Comparison of ENCODE assay signal across 7 cellular contexts in genomic region chr19:40445637-40445944, GRCh38. TPM values are rescaled to one million over a fixed set of nuclear protein-coding genes. Genes with fewer than 3 reads are reported as not detected.
DNase-seq lines count a peak whose midpoint lies in the region; ATAC-seq, FAIRE-seq and TF ChIP-seq lines count a peak whose summit lies in the region.
"Had no signal": no experiment of that assay in that cellular context is flagged by ENCODE, and none has a peak within 500 bp of the region (broad histone marks: within the 10 kb centered on the region; RNA-seq: fewer than 3 reads in every experiment).

No MANE protein-coding gene starts in this region.

- H3K36me3 ChIP-seq in GM23248 (ENCODE audit: low read depth) = peaks cover 8% of the 10 kb centered on the region; the same call in 1 of the 2 replicates
- peaks cover 0 to 35% (median 0%) of the 10 kb centered on the region in 3 donors for H3K36me3 ChIP-seq in Peyer's patch

- H3K9me3 ChIP-seq in GM23248 (ENCODE audit: low read depth) = no peaks in the 10 kb centered on the region
- no peaks in the 10 kb centered on the region for H3K9me3 ChIP-seq in Peyer's patch

- no peak overlapping the region for H3K4me2 ChIP-seq in GM23248 (ENCODE audit: unreplicated experiment)

- no peak overlapping the region for H3K4me3 ChIP-seq in GM23248
- H3K4me3 ChIP-seq in Peyer's patch = no peak overlapping the region

- H3K27me3 ChIP-seq in GM23248 (replicated peaks; ENCODE audit: insufficient read depth) = no peaks in the 10 kb centered on the region
- H3K27me3 ChIP-seq in Peyer's patch = no peaks in the 10 kb centered on the region

- no peak for FAIRE-seq in GM12891 (lab: Jason Lieb, UNC)

- peak overlapping the region; percentile 30; the same call in 1 of the 2 replicates for H3K9ac ChIP-seq in GM23248

- peaks cover 55% of the 10 kb centered on the region for H3K4me1 Mint-ChIP-seq in nephron progenitor cell

- peaks cover 23% of the 10 kb centered on the region for H3F3A ChIP-seq in GM23248 (ENCODE audit: insufficient read depth)

- 79 to 83% methylated on average over 6 of the region's 6 CpGs for WGBS in GM23248 (ENCODE audit: low coverage in 1 of 2, low lambda C conversion rate in 2 of 2, missing lambda C conversion rate in 2 of 2), 2 experiments

- no peak for DNase-seq in GM23248
- no peak for DNase-seq in activated naive CD4-positive, alpha-beta T cell treated with anti-CD3 and anti-CD28 coated beads, Interleukin-2, amount 50 U/mL, for 72 hours (ENCODE audit: low spot score in 2 of 2)
- DNase-seq in nephron progenitor cell = no peak
- no peak for DNase-seq in NCI-H187 treated with DMSO at 0.1 percent for 48 hours (lab: John Stamatoyannopoulos, UW)
- DNase-seq in GM12891 (ENCODE audit: insufficient read length, low spot score) = no peak
- no peak for DNase-seq in Peyer's patch
- DNase-seq: effector CD8-positive, alpha-beta T cell had no signal

- no peaks in the 10 kb centered on the region for H4K20me1 ChIP-seq in GM23248 (ENCODE audit: insufficient read depth)

- TF ChIP-seq POLR2A in GM12891 (IDR thresholded peaks at IDR 0.05; ENCODE audit: low read depth, low read length) (no peak), Peyer's patch (IDR thresholded peaks at IDR 0.05) (no peak)

- H3K27ac Mint-ChIP-seq in activated naive CD4-positive, alpha-beta T cell treated with anti-CD3 and anti-CD28 coated beads, Interleukin-2, amount 50 U/mL, for 72 hours = peak overlapping the region; percentile 22 to 89
- H3K27ac Mint-ChIP-seq in nephron progenitor cell = peak overlapping the region; percentile 97

- no peak for ATAC-seq in activated naive CD4-positive, alpha-beta T cell treated with anti-CD3 and anti-CD28 coated beads, Interleukin-2, amount 50 U/mL, for 72 hours

- H3K9me3 Mint-ChIP-seq in activated naive CD4-positive, alpha-beta T cell treated with anti-CD3 and anti-CD28 coated beads, Interleukin-2, amount 50 U/mL, for 72 hours = no peaks in the 10 kb centered on the region
- H3K9me3 Mint-ChIP-seq in nephron progenitor cell = no peaks in the 10 kb centered on the region

- H3K27ac ChIP-seq in GM23248 (peak overlapping the region; percentile 27), Peyer's patch (no peak overlapping the region)

- H3K36me3 Mint-ChIP-seq in activated naive CD4-positive, alpha-beta T cell treated with anti-CD3 and anti-CD28 coated beads, Interleukin-2, amount 50 U/mL, for 72 hours = peaks cover 12 to 15% of the 10 kb centered on the region in 2 donors
- H3K36me3 Mint-ChIP-seq in nephron progenitor cell (ENCODE audit: low read depth) = peaks cover 19% of the 10 kb centered on the region

- H3K9me2 ChIP-seq in GM23248 (ENCODE audit: insufficient read depth) = no peaks in the 10 kb centered on the region

- in situ Hi-C loops in GM23248 (cut with MboI) = no loop called here

- TF ChIP-seq CTCF in nephron progenitor cell (IDR thresholded peaks at IDR 0.05) (no peak), Peyer's patch (IDR thresholded peaks at IDR 0.05) (no peak)

- H2AFZ ChIP-seq in GM23248 = peak overlapping the region; percentile 94; the same call in 1 of the 2 replicates

- H3K27me3 Mint-ChIP-seq in nephron progenitor cell (ENCODE audit: low read depth, poor library complexity) = peaks cover 4% of the 10 kb centered on the region

- H3K79me2 ChIP-seq in GM23248 (ENCODE audit: insufficient read depth) = peaks cover 32% of the 10 kb centered on the region

- peaks cover 18% of the 10 kb centered on the region for H3K4me1 ChIP-seq in GM23248 (ENCODE audit: insufficient read depth)
- H3K4me1 ChIP-seq in Peyer's patch = peaks cover 0 to 15% (median 0%) of the 10 kb centered on the region in 4 donors

- peak overlapping the region; percentile 75 for H3K4me3 Mint-ChIP-seq in nephron progenitor cell

TF ChIP-seq in GM12891, 5 proteins besides CTCF, POLR2A, EP300 and RAD21:
- TF ChIP-seq SPI1 (IDR thresholded peaks at IDR 0.05; ENCODE audit: low read depth, low read length) = no peak
- TF ChIP-seq TAF1 (IDR thresholded peaks at IDR 0.05; ENCODE audit: low read depth, low read length) = no peak
- TF ChIP-seq POLR2AphosphoS5 (IDR thresholded peaks at IDR 0.05; ENCODE audit: low read depth, low read length) = no peak
TF ChIP-seq in GM12891: peak in this region for 0.

RNA-seq across cellular contexts. Expression of gene SERTAD3, which starts 1.5 kb away (rescaled TPM):
- total RNA-seq in GM23248 (2014; rRNA removed; shearing (Covaris generic)) = 21.8 and 37.9 TPM in 2 replicates
- 40.7 and 41.2 TPM in 2 replicates for polyA plus RNA-seq in GM23248 (2016; fragmentation: Nextera tagmentation; extraction: Ambion mirVana)
- 10 to 100 TPM; 14.3 to 23.4 TPM for total RNA-seq in activated naive CD4-positive, alpha-beta T cell treated with anti-CD3 and anti-CD28 coated beads, Interleukin-2, amount 50 U/mL, for 72 hours
- polyA plus RNA-seq in GM12891 (2012; ENCODE audit: low read depth, missing spikeins) = 8.8 TPM
- 10 to 100 TPM in 3 of 4 donors, 1 to 10 TPM in 1; 9.1 to 22.4 (median 15.2) TPM for total RNA-seq in Peyer's patch

RNA-seq across cellular contexts. Expression of gene SERTAD1, which starts 19.8 kb away (rescaled TPM):
- 31.7 and 40.2 TPM in 2 replicates for total RNA-seq in GM23248 (2014; rRNA removed; shearing (Covaris generic))
- polyA plus RNA-seq in GM23248 (2016; fragmentation: Nextera tagmentation; extraction: Ambion mirVana) = 34.5 and 36.2 TPM in 2 replicates
- 10 to 100 TPM; 13.8 to 17.9 TPM for total RNA-seq in activated naive CD4-positive, alpha-beta T cell treated with anti-CD3 and anti-CD28 coated beads, Interleukin-2, amount 50 U/mL, for 72 hours
- polyA plus RNA-seq in GM12891 (2012; ENCODE audit: low read depth, missing spikeins) = 11.7 TPM
- total RNA-seq in Peyer's patch = 10 to 100 TPM in 2 of 4 donors, 1 to 10 TPM in 2; 4.1 to 18.2 (median 11.6) TPM

RNA-seq across cellular contexts. Expression of gene BLVRB, which starts 20.0 kb away (rescaled TPM):
- total RNA-seq in GM23248 (2014; rRNA removed; shearing (Covaris generic)) = 50.7 and 71.1 TPM in 2 replicates
- polyA plus RNA-seq in GM23248 (2016; fragmentation: Nextera tagmentation; extraction: Ambion mirVana) = 52.7 and 56.9 TPM in 2 replicates
- 10 to 100 TPM; 39.7 to 52.2 TPM for total RNA-seq in activated naive CD4-positive, alpha-beta T cell treated with anti-CD3 and anti-CD28 coated beads, Interleukin-2, amount 50 U/mL, for 72 hours
- 20.9 TPM for polyA plus RNA-seq in GM12891 (2012; ENCODE audit: low read depth, missing spikeins)
- 100 to 1,000 TPM; 148 to 277 (median 218) TPM for total RNA-seq in Peyer's patch

RNA-seq across cellular contexts. Expression of gene SPTBN4, which starts 21.2 kb away (rescaled TPM):
- total RNA-seq in GM23248 (2014; rRNA removed; shearing (Covaris generic)) = 2.1 and 2.8 TPM in 2 replicates
- 0.24 and 0.69 TPM in 2 replicates for polyA plus RNA-seq in GM23248 (2016; fragmentation: Nextera tagmentation; extraction: Ambion mirVana)
- 1 to 10 TPM; 3.7 to 4.2 TPM for total RNA-seq in activated naive CD4-positive, alpha-beta T cell treated with anti-CD3 and anti-CD28 coated beads, Interleukin-2, amount 50 U/mL, for 72 hours
- polyA plus RNA-seq in GM12891 (2012; ENCODE audit: low read depth, missing spikeins) = 0.96 TPM
- 1 to 10 TPM in 2 of 4 donors, under 1 TPM in 2; 0.18 to 6.6 (median 2.0) TPM for total RNA-seq in Peyer's patch

RNA-seq across cellular contexts. Expression of gene PRX, which starts 32.4 kb away (rescaled TPM):
- total RNA-seq in GM23248 (2014; rRNA removed; shearing (Covaris generic)) = 3.8 and 4.0 TPM in 2 replicates
- 0.52 and 0.54 TPM in 2 replicates for polyA plus RNA-seq in GM23248 (2016; fragmentation: Nextera tagmentation; extraction: Ambion mirVana)
- 1 to 10 TPM in 1 of 2 donors, under 1 TPM in 1; 0.77 to 1.6 TPM for total RNA-seq in activated naive CD4-positive, alpha-beta T cell treated with anti-CD3 and anti-CD28 coated beads, Interleukin-2, amount 50 U/mL, for 72 hours
- 0.87 TPM for polyA plus RNA-seq in GM12891 (2012; ENCODE audit: low read depth, missing spikeins)
- 1 to 10 TPM; 1.4 to 7.4 (median 3.0) TPM for total RNA-seq in Peyer's patch
